Comparison of ENCODE assay signal across 26 cellular contexts in the genomic region with DNA sequence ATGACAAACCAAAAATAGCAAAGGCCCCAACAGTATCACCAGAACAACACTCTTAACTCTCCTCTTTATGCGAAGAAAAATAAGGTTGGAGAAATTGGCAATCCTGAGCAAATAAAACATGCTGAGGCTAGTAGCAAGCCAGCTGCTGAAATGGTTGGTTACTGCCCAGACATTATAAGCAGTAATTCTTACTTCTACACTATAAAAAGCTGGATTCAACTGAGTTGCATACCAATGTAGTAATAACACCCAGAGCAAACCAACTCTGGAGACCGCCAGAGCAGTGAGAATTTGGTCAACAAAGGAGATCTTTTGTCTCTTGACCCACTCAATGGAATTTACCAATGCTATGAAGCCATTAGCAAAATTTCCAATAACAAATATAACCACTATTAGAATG. TPM values are rescaled to one million over a fixed set of nuclear protein-coding genes. Genes with fewer than 3 reads are reported as not detected.
"Had no signal": no experiment of that assay in that cellular context is flagged by ENCODE, and none has a peak within 500 bp of the region (broad histone marks: within the 10 kb centered on the region; RNA-seq: fewer than 3 reads in every experiment).

No MANE protein-coding gene starts in this region.

- H3K4me1 ChIP-seq: ascending aorta, parathyroid adenoma had no signal

- H3K27me3 Mint-ChIP-seq: activated naive CD4-positive, alpha-beta T cell treated with anti-CD3 and anti-CD28 coated beads, Interleukin-2, amount 50 U/mL, for 24 hours; memory B cell; T-cell had no signal

- H3K9ac ChIP-seq: parathyroid adenoma had no signal

- H3K36me3 ChIP-seq: ascending aorta, left ventricle myocardium inferior, neutrophil had no signal

- H3K9me3 ChIP-seq: ascending aorta, left ventricle myocardium inferior, neutrophil had no signal

- H3K27ac ChIP-seq: ascending aorta, epithelial cell of prostate, left ventricle myocardium inferior, neutrophil, parathyroid adenoma had no signal

- H3K27ac Mint-ChIP-seq: activated naive CD4-positive, alpha-beta T cell treated with anti-CD3 and anti-CD28 coated beads, Interleukin-2, amount 50 U/mL, for 24 hours; activated T-cell treated with anti-CD3 and anti-CD28 coated beads, Interleukin-2, amount 50 U/mL, for 72 hours; memory B cell; T-cell had no signal

- ATAC-seq: activated CD4-positive, CD25-positive, alpha-beta regulatory T cell treated with anti-CD3 and anti-CD28 coated beads, Interleukin-2, amount 50 U/mL, for 24 hours; natural killer cell; SK-N-SH treated with all-trans-retinoic acid at 6 μM for 48 hours; T-cell had no signal

- H3K4me3 Mint-ChIP-seq: activated T-cell treated with anti-CD3 and anti-CD28 coated beads, Interleukin-2, amount 50 U/mL, for 72 hours; memory B cell; natural killer cell; T-cell had no signal

- H3K27me3 ChIP-seq: ascending aorta, neutrophil had no signal

- DNase-seq: activated CD8-positive, alpha-beta memory T cell treated with anti-CD3 and anti-CD28 coated beads for 24 hours; activated CD8-positive, alpha-beta memory T cell treated with anti-CD3 and anti-CD28 coated beads, Interleukin-2, amount 50 U/mL, for 48 hours; activated gamma-delta T cell; activated T-cell treated with anti-CD3 and anti-CD28 coated beads, Interleukin-2, amount 50 U/mL, for 72 hours; dermis blood vessel endothelial cell; kidney glomerular epithelial cell; left ventricle myocardium inferior; natural killer cell; SHP77 treated with DMSO at 0.1 percent for 48 hours; stimulated activated naive CD4-positive, alpha-beta T cell treated with Interleukin-2 at 50 U/mL for 16 hours; substantia nigra; T-cell; T1000; trophoblast cell had no signal

- H2AFZ ChIP-seq: parathyroid adenoma had no signal

- H3K9me3 Mint-ChIP-seq: activated naive CD4-positive, alpha-beta T cell treated with anti-CD3 and anti-CD28 coated beads, Interleukin-2, amount 50 U/mL, for 24 hours; memory B cell; natural killer cell; T-cell had no signal

- H3K36me3 Mint-ChIP-seq: natural killer cell had no signal

- H3K4me3 ChIP-seq: ascending aorta, left ventricle myocardium inferior had no signal

RNA-seq across cellular contexts. Expression of a gene that starts 41.7 kb away (rescaled TPM):
- total RNA-seq: ascending aorta, left ventricle myocardium inferior, renal cortical epithelial cell had no signal
- polyA plus RNA-seq: adipose tissue, fibroblast of lung had no signal

RNA-seq across cellular contexts. Expression of a gene that starts 52.9 kb away (rescaled TPM):
- total RNA-seq: activated T-cell treated with anti-CD3 and anti-CD28 coated beads, Interleukin-2, amount 50 U/mL, for 72 hours; ascending aorta; dermis blood vessel endothelial cell; fibroblast of lung; frontal cortex; left ventricle myocardium inferior; natural killer cell; renal cortical epithelial cell; T-cell had no signal
- polyA plus RNA-seq: adipose tissue, fibroblast of lung had no signal
